In the genomic region with DNA sequence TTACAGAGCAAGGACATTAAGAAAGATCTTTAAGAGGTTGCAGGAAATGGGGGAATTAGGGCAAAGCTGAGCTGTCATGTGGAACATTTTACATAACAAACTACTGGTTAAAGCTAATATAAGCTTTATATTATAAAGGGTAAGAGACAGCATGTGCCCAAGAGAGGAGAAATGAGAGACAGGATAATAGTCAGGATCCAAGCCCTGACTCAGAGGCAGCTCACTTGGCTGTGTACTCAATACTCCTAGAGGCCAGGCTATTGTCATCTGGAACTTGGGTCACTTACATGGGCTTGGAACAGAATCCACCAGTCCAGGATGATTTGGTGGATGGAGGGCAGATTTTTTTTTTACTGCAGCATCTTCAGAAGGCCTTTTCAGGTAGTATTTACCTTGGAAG, we compare ENCODE assay signal across 19 cellular contexts.
"Had no signal": no experiment of that assay in that cellular context is flagged by ENCODE, and none has a peak within 500 bp of the region (broad histone marks: within the 10 kb centered on the region; RNA-seq: fewer than 3 reads in every experiment).

No MANE protein-coding gene starts in this region.

- FAIRE-seq: colon, endometrium, urothelium cell line had no signal

- H3K27ac ChIP-seq: foreskin keratinocyte, lower lobe of right lung, prostate gland, spleen had no signal

- ATAC-seq: activated naive CD4-positive, alpha-beta T cell treated with anti-CD3 and anti-CD28 coated beads, Interleukin-2, amount 50 U/mL, for 72 hours; activated T-cell treated with anti-CD3 and anti-CD28 coated beads, Interleukin-2, amount 50 U/mL, for 72 hours; foreskin keratinocyte; lower lobe of right lung; sciatic nerve; stimulated activated naive CD8-positive, alpha-beta T cell treated with anti-CD3 and anti-CD28 coated beads, Interleukin-15, amount 100 ng/mL, for 72 hours had no signal

- H3K4me3 Mint-ChIP-seq: activated CD4-positive, alpha-beta T cell treated with anti-CD3 and anti-CD28 coated beads, Interleukin-2, amount 10 ng/mL, durations not matched to agents 7 days and 5 days; activated T-cell treated with anti-CD3 and anti-CD28 coated beads, Interleukin-2, amount 50 U/mL, for 72 hours; naive B cell; stimulated activated naive CD8-positive, alpha-beta T cell treated with anti-CD3 and anti-CD28 coated beads, Interleukin-15, amount 100 ng/mL, for 72 hours had no signal

- DNase-seq: activated CD4-positive, alpha-beta T cell treated with anti-CD3 and anti-CD28 coated beads, Interleukin-2, amount 10 ng/mL, durations not matched to agents 7 days and 5 days; activated CD4-positive, CD25-positive, alpha-beta regulatory T cell; activated CD8-positive, alpha-beta memory T cell treated with anti-CD3 and anti-CD28 coated beads, Interleukin-2, amount 50 U/mL, for 48 hours; activated gamma-delta T cell; activated T-cell treated with anti-CD3 and anti-CD28 coated beads, Interleukin-2, amount 50 U/mL, for 72 hours; amniotic stem cell; foreskin keratinocyte; left cardiac atrium; lower lobe of right lung; naive B cell; nucleus accumbens; spleen; stimulated activated naive CD8-positive, alpha-beta T cell treated with anti-CD3 and anti-CD28 coated beads, Interleukin-15, amount 100 ng/mL, for 72 hours had no signal

- H3K4me3 ChIP-seq: lower lobe of right lung, prostate gland, spleen had no signal

- H3K36me3 ChIP-seq: lower lobe of right lung, prostate gland, spleen had no signal

- H3K27ac Mint-ChIP-seq: activated CD4-positive, alpha-beta T cell treated with anti-CD3 and anti-CD28 coated beads, Interleukin-2, amount 10 ng/mL, durations not matched to agents 7 days and 5 days; activated naive CD4-positive, alpha-beta T cell treated with anti-CD3 and anti-CD28 coated beads, Interleukin-2, amount 50 U/mL, for 72 hours; activated T-cell treated with anti-CD3 and anti-CD28 coated beads, Interleukin-2, amount 50 U/mL, for 72 hours; naive B cell; stimulated activated naive CD8-positive, alpha-beta T cell treated with anti-CD3 and anti-CD28 coated beads, Interleukin-15, amount 100 ng/mL, for 72 hours had no signal

- H3K4me1 Mint-ChIP-seq: activated CD4-positive, alpha-beta T cell treated with anti-CD3 and anti-CD28 coated beads, Interleukin-2, amount 10 ng/mL, durations not matched to agents 7 days and 5 days; naive B cell; stimulated activated naive CD8-positive, alpha-beta T cell treated with anti-CD3 and anti-CD28 coated beads, Interleukin-15, amount 100 ng/mL, for 72 hours had no signal

- H3K36me3 Mint-ChIP-seq: activated naive CD4-positive, alpha-beta T cell treated with anti-CD3 and anti-CD28 coated beads, Interleukin-2, amount 50 U/mL, for 72 hours; naive B cell had no signal

- H3K9me3 ChIP-seq: lower lobe of right lung, prostate gland, spleen had no signal

- H3K9me3 Mint-ChIP-seq: activated CD4-positive, alpha-beta T cell treated with anti-CD3 and anti-CD28 coated beads, Interleukin-2, amount 10 ng/mL, durations not matched to agents 7 days and 5 days; activated T-cell treated with anti-CD3 and anti-CD28 coated beads, Interleukin-2, amount 50 U/mL, for 72 hours; stimulated activated naive CD8-positive, alpha-beta T cell treated with anti-CD3 and anti-CD28 coated beads, Interleukin-15, amount 100 ng/mL, for 72 hours had no signal

- H3K4me1 ChIP-seq: foreskin keratinocyte, lower lobe of right lung, prostate gland, spleen had no signal
